ENCODE assay signal across 9 cellular contexts in genomic region chr2:20013061-20013721, GRCh38. TPM values are rescaled to one million over a fixed set of nuclear protein-coding genes. Genes with fewer than 3 reads are reported as not detected.
DNase-seq lines count a peak whose midpoint lies in the region; ATAC-seq and TF ChIP-seq lines count a peak whose summit lies in the region.
"Had no signal": no experiment of that assay in that cellular context is flagged by ENCODE, and none has a peak within 500 bp of the region (broad histone marks: within the 10 kb centered on the region; RNA-seq: fewer than 3 reads in every experiment).

No MANE protein-coding gene starts in this region.

- TF ChIP-seq CTCF in lower leg skin (IDR thresholded peaks at IDR 0.05) (no peak), tibial artery (IDR thresholded peaks at IDR 0.05) (no peak)

- H3K4me1 Mint-ChIP-seq in activated CD4-positive, alpha-beta T cell treated with anti-CD3 and anti-CD28 coated beads for 36 hours: peaks cover 3% of the 10 kb centered on the region

- DNase-seq in activated CD4-positive, alpha-beta T cell treated with anti-CD3 and anti-CD28 coated beads for 36 hours: no peak
- DNase-seq in activated CD4-positive, alpha-beta T cell treated with anti-CD3 and anti-CD28 coated beads for 4 hours: no peak
- DNase-seq in caudate nucleus (lab: John Stamatoyannopoulos, UW) (no peak), lower leg skin (ENCODE audit: low spot score in 2 of 2) (no peak), tibial artery (no peak), DMS79 (lab: John Stamatoyannopoulos, UW) (no peak), DMS153 treated with DMSO at 0.1 percent for 48 hours (lab: John Stamatoyannopoulos, UW; ENCODE audit: unreplicated experiment) (no peak)

- H3K9me3 Mint-ChIP-seq in activated CD4-positive, alpha-beta T cell treated with anti-CD3 and anti-CD28 coated beads for 36 hours (ENCODE audit: low read depth): no peaks in the 10 kb centered on the region

- no peaks in the 10 kb centered on the region for H3K36me3 ChIP-seq in tibial artery

- CTCF ChIA-PET in activated CD4-positive, alpha-beta T cell treated with anti-CD3 and anti-CD28 coated beads for 36 hours (lab: Charles Lee): interaction anchor here (1.4 to 2.7 kb wide), 2 partner anchors 81 to 96 kb away, joined by 5 to 25 read pairs; no protein-coding TSS in a partner anchor

- 52 to 54% methylated on average over 15 of the region's 15 CpGs for WGBS in lower leg skin, 2 donors

- no peaks in the 10 kb centered on the region for H3K9me3 ChIP-seq in tibial artery

- no peak for TF ChIP-seq POLR2A in lower leg skin (IDR thresholded peaks at IDR 0.05)

- peaks cover 0 to 14% (median 12%) of the 10 kb centered on the region in 4 donors for H3K4me1 ChIP-seq in tibial artery

- POLR2A ChIA-PET in activated CD4-positive, alpha-beta T cell treated with anti-CD3 and anti-CD28 coated beads for 36 hours (lab: Charles Lee): no interaction called here

- H3K27me3 Mint-ChIP-seq in activated CD4-positive, alpha-beta T cell treated with anti-CD3 and anti-CD28 coated beads for 36 hours: peaks cover 32% of the 10 kb centered on the region

- no peak overlapping the region for H3K27ac Mint-ChIP-seq in activated CD4-positive, alpha-beta T cell treated with anti-CD3 and anti-CD28 coated beads for 36 hours

- intact Hi-C loops in activated CD4-positive, alpha-beta T cell treated with anti-CD3 and anti-CD28 coated beads for 36 hours (cut with DNase I, micrococcal nuclease): loop anchor here in 1 of 2 experiments (1.0 kb wide), 1 partner anchor 38 kb away; the partner anchor contains the start of gene LAPTM4A
- intact Hi-C loops in lower leg skin (cut with DNase I; ENCODE audit: low total_unique reads) (loop anchor here (5.0 kb wide), 1 partner anchor 84 kb away; no protein-coding TSS in a partner anchor), tibial artery (cut with DNase I; ENCODE audit: low total_unique reads) (loop anchor here (2.0 kb wide), 1 partner anchor 84 kb away; no protein-coding TSS in a partner anchor)

- peak overlapping the region; percentile 4 for H3K4me3 ChIP-seq in lower leg skin (ENCODE audit: low read depth, poor library complexity, severe bottlenecking)
- H3K4me3 ChIP-seq in tibial artery: peak overlapping the region; percentile 56 to 68

- no peaks in the 10 kb centered on the region for H3K36me3 Mint-ChIP-seq in activated CD4-positive, alpha-beta T cell treated with anti-CD3 and anti-CD28 coated beads for 36 hours (ENCODE audit: low read depth)

- peak overlapping the region; percentile 54 for H3K4me3 Mint-ChIP-seq in activated CD4-positive, alpha-beta T cell treated with anti-CD3 and anti-CD28 coated beads for 36 hours

- no peaks in the 10 kb centered on the region for H3K27me3 ChIP-seq in tibial artery

- H3K27ac ChIP-seq in caudate nucleus (ENCODE audit: low read depth, low read length) (peak overlapping the region; percentile 33), tibial artery (peak overlapping the region; percentile 67 to 77)
- H3K27ac ChIP-seq: C4-2B had no signal

- no peak for ATAC-seq in activated CD4-positive, alpha-beta T cell treated with anti-CD3 and anti-CD28 coated beads for 36 hours
- no peak for ATAC-seq in HG02885 (IDR thresholded peaks at IDR 0.05; ENCODE audit: poor library complexity, unreplicated experiment)

RNA-seq across cellular contexts. Expression of gene MATN3, which starts 0.7 kb away (rescaled TPM):
- not detected for total RNA-seq in activated CD4-positive, alpha-beta T cell treated with anti-CD3 and anti-CD28 coated beads for 36 hours
- 1 to 10 TPM in 1 of 4 donors, under 1 TPM in 3; 0.11 to 1.5 (median 0.60) TPM for total RNA-seq in lower leg skin

RNA-seq across cellular contexts. Expression of gene WDR35, which starts 23.3 kb away (rescaled TPM):
- 1 to 10 TPM; 6.2 to 7.4 TPM for total RNA-seq in activated CD4-positive, alpha-beta T cell treated with anti-CD3 and anti-CD28 coated beads for 36 hours
- 1 to 10 TPM; 2.5 to 6.8 (median 4.4) TPM for total RNA-seq in lower leg skin

RNA-seq across cellular contexts. Expression of gene LAPTM4A, which starts 38.2 kb away (rescaled TPM):
- total RNA-seq in activated CD4-positive, alpha-beta T cell treated with anti-CD3 and anti-CD28 coated beads for 36 hours: 10 to 100 TPM; 22.5 to 41.9 TPM
- 100 to 1,000 TPM; 102 to 139 (median 119) TPM for total RNA-seq in lower leg skin
